ENCODE assay signal across 27 cellular contexts in genomic region chr1:210361665-210362064, GRCh38.
"Had no signal": no experiment of that assay in that cellular context is flagged by ENCODE, and none has a peak within 500 bp of the region (broad histone marks: within the 10 kb centered on the region; RNA-seq: fewer than 3 reads in every experiment).

No MANE protein-coding gene starts in this region.

- H3K36me3 ChIP-seq: adrenal gland, ascending aorta, breast epithelium, cardiac muscle cell, colonic mucosa had no signal

- DNase-seq: activated CD4-positive, alpha-beta memory T cell treated with anti-CD3 and anti-CD28 coated beads, Interleukin-2, amount 10 ng/mL, durations not matched to agents 7 days and 5 days; activated CD4-positive, alpha-beta T cell treated with anti-CD3 and anti-CD28 coated beads for 1 hour; activated CD4-positive, alpha-beta T cell treated with anti-CD3 and anti-CD28 coated beads for 4 hours; activated CD4-positive, alpha-beta T cell treated with anti-CD3 and anti-CD28 coated beads, Interleukin-2, amount 10 ng/mL, durations not matched to agents 7 days and 5 days; activated CD4-positive, alpha-beta T cell treated with anti-CD3 and anti-CD28 coated beads, Interleukin-2, amount 50 U/mL, for 4 hours; activated CD8-positive, alpha-beta memory T cell treated with anti-CD3 and anti-CD28 coated beads, Interleukin-2, amount 50 U/mL, for 48 hours; activated gamma-delta T cell; activated naive CD4-positive, alpha-beta T cell; activated naive CD4-positive, alpha-beta T cell treated with anti-CD3 and anti-CD28 coated beads, Interleukin-2, amount 10 ng/mL, durations not matched to agents 7 days and 5 days; activated T-cell treated with anti-CD3 and anti-CD28 coated beads for 4 hours; activated T-cell treated with anti-CD3 and anti-CD28 coated beads, Interleukin-2, amount 50 U/mL, for 24 hours; activated T-cell treated with anti-CD3 and anti-CD28 coated beads, Interleukin-2, amount 50 U/mL, for 72 hours; adrenal gland; central memory CD4-positive, alpha-beta T cell; cerebellar nuclear complex; colonic mucosa; effector CD8-positive, alpha-beta T cell; foreskin fibroblast; head of caudate nucleus; T-helper 2 cell had no signal

- H3K4me1 ChIP-seq: colonic mucosa had no signal

- H3K27me3 Mint-ChIP-seq: activated CD4-positive, alpha-beta T cell treated with anti-CD3 and anti-CD28 coated beads, Interleukin-2, amount 10 ng/mL, durations not matched to agents 7 days and 5 days; activated naive CD4-positive, alpha-beta T cell treated with anti-CD3 and anti-CD28 coated beads, Interleukin-2, amount 10 ng/mL, durations not matched to agents 7 days and 5 days; activated T-cell treated with anti-CD3 and anti-CD28 coated beads, Interleukin-2, amount 50 U/mL, for 24 hours; brain had no signal

- H3K4me3 Mint-ChIP-seq: activated CD4-positive, alpha-beta memory T cell treated with anti-CD3 and anti-CD28 coated beads, Interleukin-2, amount 10 ng/mL, durations not matched to agents 7 days and 5 days; activated CD4-positive, alpha-beta T cell treated with anti-CD3 and anti-CD28 coated beads, Interleukin-2, amount 10 ng/mL, durations not matched to agents 7 days and 5 days; activated naive CD4-positive, alpha-beta T cell treated with anti-CD3 and anti-CD28 coated beads, Interleukin-2, amount 10 ng/mL, durations not matched to agents 7 days and 5 days; activated T-cell treated with anti-CD3 and anti-CD28 coated beads, Interleukin-2, amount 50 U/mL, for 24 hours; activated T-cell treated with anti-CD3 and anti-CD28 coated beads, Interleukin-2, amount 50 U/mL, for 72 hours; WTC11 had no signal

- H3K4me1 Mint-ChIP-seq: activated naive CD4-positive, alpha-beta T cell treated with anti-CD3 and anti-CD28 coated beads, Interleukin-2, amount 10 ng/mL, durations not matched to agents 7 days and 5 days had no signal

- H3K4me3 ChIP-seq: adrenal gland, ascending aorta, breast epithelium, cardiac muscle cell, colonic mucosa had no signal

- H3K9me3 ChIP-seq: adrenal gland, ascending aorta, breast epithelium, colonic mucosa had no signal

- H3K27ac ChIP-seq: ascending aorta, cardiac muscle cell, colonic mucosa, VCaP had no signal

- H3K9me3 Mint-ChIP-seq: activated CD4-positive, alpha-beta memory T cell treated with anti-CD3 and anti-CD28 coated beads, Interleukin-2, amount 10 ng/mL, durations not matched to agents 7 days and 5 days; activated CD4-positive, alpha-beta T cell treated with anti-CD3 and anti-CD28 coated beads, Interleukin-2, amount 10 ng/mL, durations not matched to agents 7 days and 5 days; activated naive CD4-positive, alpha-beta T cell treated with anti-CD3 and anti-CD28 coated beads, Interleukin-2, amount 10 ng/mL, durations not matched to agents 7 days and 5 days; activated naive CD4-positive, alpha-beta T cell treated with anti-CD3 and anti-CD28 coated beads, Interleukin-2, amount 50 U/mL, for 72 hours; activated T-cell treated with anti-CD3 and anti-CD28 coated beads, Interleukin-2, amount 50 U/mL, for 24 hours; activated T-cell treated with anti-CD3 and anti-CD28 coated beads, Interleukin-2, amount 50 U/mL, for 72 hours; brain had no signal

- H3K27me3 ChIP-seq: adrenal gland, ascending aorta, breast epithelium, cardiac muscle cell, colonic mucosa had no signal

- H3K36me3 Mint-ChIP-seq: activated naive CD4-positive, alpha-beta T cell treated with anti-CD3 and anti-CD28 coated beads, Interleukin-2, amount 10 ng/mL, durations not matched to agents 7 days and 5 days; activated naive CD4-positive, alpha-beta T cell treated with anti-CD3 and anti-CD28 coated beads, Interleukin-2, amount 50 U/mL, for 72 hours; WTC11 had no signal

- H3K27ac Mint-ChIP-seq: activated CD4-positive, alpha-beta memory T cell treated with anti-CD3 and anti-CD28 coated beads, Interleukin-2, amount 10 ng/mL, durations not matched to agents 7 days and 5 days; activated CD4-positive, alpha-beta T cell treated with anti-CD3 and anti-CD28 coated beads, Interleukin-2, amount 10 ng/mL, durations not matched to agents 7 days and 5 days; activated naive CD4-positive, alpha-beta T cell treated with anti-CD3 and anti-CD28 coated beads, Interleukin-2, amount 10 ng/mL, durations not matched to agents 7 days and 5 days; activated naive CD4-positive, alpha-beta T cell treated with anti-CD3 and anti-CD28 coated beads, Interleukin-2, amount 50 U/mL, for 72 hours; activated T-cell treated with anti-CD3 and anti-CD28 coated beads, Interleukin-2, amount 50 U/mL, for 24 hours; activated T-cell treated with anti-CD3 and anti-CD28 coated beads, Interleukin-2, amount 50 U/mL, for 72 hours; WTC11 had no signal
